ENCODE assay signal across 12 cellular contexts in the genomic region with DNA sequence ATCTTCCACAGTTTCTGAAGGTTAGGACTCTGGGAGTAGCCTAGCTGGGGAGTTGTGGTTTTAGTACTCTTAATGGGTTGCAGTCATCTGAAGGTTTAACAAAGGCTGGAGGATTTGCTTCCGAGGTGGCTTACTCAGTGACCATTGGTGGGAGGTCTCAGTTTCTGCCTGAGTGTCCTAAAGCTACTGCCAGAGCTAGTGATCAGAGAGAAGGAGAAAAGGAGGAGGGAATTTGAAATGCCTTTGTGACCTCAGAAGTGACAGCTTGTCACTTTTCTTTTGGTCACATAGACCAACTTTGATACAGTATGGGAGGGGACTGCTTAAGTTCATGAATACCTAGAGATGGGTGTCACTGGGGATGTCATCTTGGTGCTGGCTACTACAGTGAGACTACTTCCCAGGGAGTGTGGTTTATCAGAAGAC. TPM values are rescaled to one million over a fixed set of nuclear protein-coding genes. Genes with fewer than 3 reads are reported as not detected.
DNase-seq lines count a peak whose midpoint lies in the region; ATAC-seq, FAIRE-seq and TF ChIP-seq lines count a peak whose summit lies in the region.
"Had no signal": no experiment of that assay in that cellular context is flagged by ENCODE, and none has a peak within 500 bp of the region (broad histone marks: within the 10 kb centered on the region; RNA-seq: fewer than 3 reads in every experiment).

No MANE protein-coding gene starts in this region.

- TF ChIP-seq POLR2A in GM12891 (IDR thresholded peaks at IDR 0.05; ENCODE audit: low read depth, low read length) = no peak

- CTCF ChIA-PET in WTC11 (lab: Charles Lee) = interaction anchor here (0.6 to 1.2 kb wide), 4 partner anchors 8 to 159 kb away, joined by 3 read pairs; no protein-coding TSS in a partner anchor

- ATAC-seq in WTC11 = no peak

- TF ChIP-seq CTCF in AG10803 (conservative IDR thresholded peaks at IDR 0.05; ENCODE audit: low read length) (no peak), WTC11 (IDR thresholded peaks at IDR 0.05) (no peak)

- H3K4me3 Mint-ChIP-seq in WTC11 = no peak overlapping the region

- peak overlapping the region; percentile 82 for H3K27ac Mint-ChIP-seq in WTC11

- POLR2A ChIA-PET in WTC11 (lab: Charles Lee) = interaction anchor here (0.6 kb wide), 1 partner anchor 41 kb away, joined by 3 read pairs; the partner anchor contains the start of gene NCOA3

- H3K4me3 ChIP-seq in AG10803 (ENCODE audit: low read length) = no peak overlapping the region
- H3K4me3 ChIP-seq: thoracic aorta had no signal

- peaks cover 62% of the 10 kb centered on the region for H3K4me1 Mint-ChIP-seq in WTC11

- intact Hi-C loops in posterior vena cava (cut with DNase I) = no loop called here

- no peaks in the 10 kb centered on the region for H3K36me3 Mint-ChIP-seq in WTC11

- peak; percentile 26 for DNase-seq in AG10803 (ENCODE audit: low read depth)
- no peak for DNase-seq in GM12891 (ENCODE audit: insufficient read length, low spot score)
- DNase-seq in WTC11 (ENCODE audit: low spot score) = no peak
- peak; percentile 31 for DNase-seq in iris pigment epithelial cell (ENCODE audit: low read depth)
- no peak for DNase-seq in SHP77 (lab: John Stamatoyannopoulos, UW)
- no peak for DNase-seq in NCI-H2029 (lab: John Stamatoyannopoulos, UW)
- no peak for DNase-seq in posterior vena cava (ENCODE audit: low spot score)
- no peak for DNase-seq in DMS79 (lab: John Stamatoyannopoulos, UW)
- DNase-seq: HCEC 1CT; NCI-H1092 treated with DMSO at 0.1 percent for 48 hours; stimulated activated CD4-positive, alpha-beta T cell treated with anti-CD3 and anti-CD28 coated beads, Interleukin-2, amount 100 ng/mL, for 48 hours had no signal

- no peaks in the 10 kb centered on the region for H3K27me3 Mint-ChIP-seq in WTC11 (ENCODE audit: low read depth)

- H3K9me3 Mint-ChIP-seq in WTC11 = no peaks in the 10 kb centered on the region

- peak; percentile 54 for FAIRE-seq in GM12891 (lab: Jason Lieb, UNC)

TF ChIP-seq in GM12891, 5 proteins besides CTCF, POLR2A, EP300 and RAD21:
- TF ChIP-seq SPI1 (IDR thresholded peaks at IDR 0.05; ENCODE audit: low read depth, low read length) (no peak), POU2F2 (IDR thresholded peaks at IDR 0.05; ENCODE audit: low read depth, low read length) (no peak), POLR2AphosphoS5 (IDR thresholded peaks at IDR 0.05; ENCODE audit: low read depth, low read length) (no peak), PAX5 (IDR thresholded peaks at IDR 0.05; ENCODE audit: insufficient read depth, low read length, severe bottlenecking) (no peak), TAF1 (IDR thresholded peaks at IDR 0.05; ENCODE audit: low read depth, low read length) (no peak)

TF ChIP-seq in WTC11, 78 proteins besides CTCF, POLR2A, EP300 and RAD21 (continues in another document):
- TF ChIP-seq, protein P1, sequence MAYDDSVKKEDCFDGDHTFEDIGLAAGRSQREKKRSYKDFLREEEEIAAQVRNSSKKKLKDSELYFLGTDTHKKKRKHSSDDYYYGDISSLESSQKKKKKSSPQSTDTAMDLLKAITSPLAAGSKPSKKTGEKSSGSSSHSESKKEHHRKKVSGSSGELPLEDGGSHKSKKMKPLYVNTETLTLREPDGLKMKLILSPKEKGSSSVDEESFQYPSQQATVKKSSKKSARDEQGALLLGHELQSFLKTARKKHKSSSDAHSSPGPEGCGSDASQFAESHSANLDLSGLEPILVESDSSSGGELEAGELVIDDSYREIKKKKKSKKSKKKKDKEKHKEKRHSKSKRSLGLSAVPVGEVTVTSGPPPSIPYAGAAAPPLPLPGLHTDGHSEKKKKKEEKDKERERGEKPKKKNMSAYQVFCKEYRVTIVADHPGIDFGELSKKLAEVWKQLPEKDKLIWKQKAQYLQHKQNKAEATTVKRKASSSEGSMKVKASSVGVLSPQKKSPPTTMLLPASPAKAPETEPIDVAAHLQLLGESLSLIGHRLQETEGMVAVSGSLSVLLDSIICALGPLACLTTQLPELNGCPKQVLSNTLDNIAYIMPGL (CRISPR knock-in tag; IDR thresholded peaks at IDR 0.05) = no peak
- TF ChIP-seq ELF4 (CRISPR knock-in tag; IDR thresholded peaks at IDR 0.05; ENCODE audit: low read depth) = no peak
- no peak for TF ChIP-seq FOXJ3 (CRISPR knock-in tag; IDR thresholded peaks at IDR 0.05; ENCODE audit: borderline replicate concordance)
- TF ChIP-seq, protein P2, sequence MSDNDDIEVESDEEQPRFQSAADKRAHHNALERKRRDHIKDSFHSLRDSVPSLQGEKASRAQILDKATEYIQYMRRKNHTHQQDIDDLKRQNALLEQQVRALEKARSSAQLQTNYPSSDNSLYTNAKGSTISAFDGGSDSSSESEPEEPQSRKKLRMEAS (CRISPR knock-in tag; IDR thresholded peaks at IDR 0.05) = no peak
- TF ChIP-seq ZNF281 (CRISPR knock-in tag; IDR thresholded peaks at IDR 0.05) = no peak
- TF ChIP-seq SOX15 (CRISPR knock-in tag; IDR thresholded peaks at IDR 0.05) = no peak
- no peak for TF ChIP-seq PRDM15 (CRISPR knock-in tag; IDR thresholded peaks at IDR 0.05)
- no peak for TF ChIP-seq EMX1 (CRISPR knock-in tag; IDR thresholded peaks at IDR 0.05)
- no peak for TF ChIP-seq HMGA2 (CRISPR knock-in tag; IDR thresholded peaks at IDR 0.05)
- TF ChIP-seq PRRX2 (CRISPR knock-in tag; IDR thresholded peaks at IDR 0.05) = no peak
- no peak for TF ChIP-seq NR1H2 (CRISPR knock-in tag; IDR thresholded peaks at IDR 0.05)

RNA-seq across cellular contexts. Expression of gene NCOA3, which starts 41.3 kb away (rescaled TPM):
- 28.9 TPM for polyA plus RNA-seq in GM12891 (2012; ENCODE audit: low read depth, missing spikeins)
- total RNA-seq in WTC11 (2021) = 20.2 to 25.2 TPM (median 21.5 TPM) in 3 replicates
- total RNA-seq in posterior vena cava = 10 to 100 TPM; 39.0 to 46.6 TPM

Comparison
In these comparisons a context has a peak if more than half of its experiments do, and no peak if none do; other contexts are left out.
1. DNase-seq: peak in AG10803 (single experiment) and iris pigment epithelial cell (single experiment); none in GM12891 (single experiment), WTC11 (single experiment), SHP77 (0 of 2), NCI-H2029 (single experiment), posterior vena cava (single experiment) and DMS79 (single experiment).